ENCODE assay signal across 8 cellular contexts in the genomic region with DNA sequence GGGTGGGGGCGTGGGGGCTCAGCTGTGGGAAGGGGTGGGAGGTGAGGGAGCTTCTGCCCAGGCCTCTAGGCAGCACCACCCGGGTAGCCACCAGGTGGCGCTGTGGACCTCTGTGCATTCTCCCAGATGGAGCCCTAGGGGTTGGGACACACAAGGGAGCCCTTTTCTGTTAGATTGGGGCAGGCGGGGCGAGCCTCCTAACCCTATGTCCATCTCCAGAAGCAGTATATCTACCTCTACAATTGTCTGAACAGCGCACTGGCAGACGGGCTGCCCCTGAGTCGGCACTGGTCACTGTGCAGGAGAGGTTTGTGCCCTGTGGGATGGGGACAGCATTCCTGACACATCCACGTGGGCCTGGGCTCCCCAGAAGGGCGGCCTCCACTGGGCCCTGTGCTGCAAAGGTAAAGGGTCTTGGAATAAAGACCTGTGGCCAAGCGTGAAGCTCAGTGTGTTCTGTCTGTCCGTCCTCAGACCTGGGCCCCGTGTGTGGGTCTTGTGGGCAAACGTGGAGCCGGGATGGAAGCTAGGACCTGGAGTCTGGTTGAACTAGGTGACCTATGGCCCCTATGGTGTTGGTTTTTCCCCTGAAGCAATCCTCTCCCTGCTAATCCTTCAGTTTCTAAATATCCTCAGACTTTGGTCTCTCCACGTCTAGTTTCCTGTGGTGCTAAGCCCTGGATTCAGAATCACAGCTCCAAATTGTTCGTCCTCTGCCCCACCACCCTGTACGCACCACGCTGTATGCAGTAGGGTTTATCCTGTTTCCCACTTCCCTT. TPM values are rescaled to one million over a fixed set of nuclear protein-coding genes. Genes with fewer than 3 reads are reported as not detected.
DNase-seq lines count a peak whose midpoint lies in the region; ATAC-seq and TF ChIP-seq lines count a peak whose summit lies in the region.

No MANE protein-coding gene starts in this region.

- TF ChIP-seq CTCF in fibroblast of the aortic adventitia (IDR thresholded peaks at IDR 0.05; ENCODE audit: insufficient read depth, low read length), result peak; percentile 76
- TF ChIP-seq CTCF in osteocyte (IDR thresholded peaks at IDR 0.05), result peak; percentile 91
- peak; percentile 50 to 93 (median 84) for TF ChIP-seq CTCF in transverse colon (IDR thresholded peaks at IDR 0.05)

- peaks cover 0 to 18% (median 10%) of the 10 kb centered on the region in 4 donors for H3K4me1 ChIP-seq in transverse colon

- H3K9me3 Mint-ChIP-seq in osteocyte (ENCODE audit: unreplicated experiment), result no peaks in the 10 kb centered on the region

- peaks cover 10% of the 10 kb centered on the region for H3K27me3 Mint-ChIP-seq in osteocyte (ENCODE audit: unreplicated experiment)

- in situ Hi-C loops in Caki2 (cut with HindIII; ENCODE audit: low pct_unique_long_range_greater_than_20kb, low sequenced_read_pairs) (no loop called here), transverse colon (cut with MboI; ENCODE audit: low pct_ligation_motif_present in 1 of 4, low pct_unique_long_range_greater_than_20kb in 1 of 4, low sequenced_read_pairs in 3 of 4) (loop anchor here in 3 of 4 donors (10.0 to 25.0 kb wide), 3 partner anchors 123 to 523 kb away; partner anchors contain the start of gene SYT2 (in 3 of the 3))

- ATAC-seq in HG03175 (IDR thresholded peaks at IDR 0.05; ENCODE audit: unreplicated experiment) (peak; percentile 39), GM21515 (IDR thresholded peaks at IDR 0.05; ENCODE audit: unreplicated experiment) (no peak)

- intact Hi-C loops in transverse colon (cut with DNase I; ENCODE audit: low total_unique reads), result loop anchor here (5.0 kb wide), 2 partner anchors 128 to 528 kb away; no protein-coding TSS in a partner anchor

- H3K36me3 ChIP-seq in transverse colon, result no peaks in the 10 kb centered on the region

- H3K9me3 ChIP-seq in transverse colon, result no peaks in the 10 kb centered on the region

- TF ChIP-seq POLR2A in transverse colon (IDR thresholded peaks at IDR 0.05), result no peak

- H3K36me3 Mint-ChIP-seq in osteocyte (ENCODE audit: unreplicated experiment), result no peaks in the 10 kb centered on the region

- no peak for TF ChIP-seq EP300 in transverse colon (IDR thresholded peaks at IDR 0.05; ENCODE audit: low read depth)

- peaks cover 18% of the 10 kb centered on the region for H3K27me3 ChIP-seq in transverse colon

- WGBS in transverse colon (ENCODE audit: low coverage in 1 of 2), 2 donors, result 66 to 78% methylated on average over 4 to 13 of the region's 19 CpGs

- no peak overlapping the region for H3K4me3 ChIP-seq in fibroblast of the aortic adventitia (ENCODE audit: low read depth, low read length)
- H3K4me3 ChIP-seq in transverse colon, result no peak overlapping the region

- DNase-seq in Caki2 (ENCODE audit: low read depth) (peak; percentile 27), RKO (ENCODE audit: low spot score) (peak; percentile 38), fibroblast of the aortic adventitia (ENCODE audit: low read depth) (peak; percentile 63), osteocyte (ENCODE audit: extremely low spot score, unreplicated experiment) (peak; percentile 93), transverse colon (peak; percentile 81)
- peak; percentile 69 for DNase-seq in activated T-helper 1 cell treated with anti-CD3 and anti-CD28 coated beads, Interleukin-2, amount 50 U/mL, for 16 hours (ENCODE audit: low read depth in 1 of 2, low spot score in 1 of 2)

- no peak overlapping the region for H3K4me3 Mint-ChIP-seq in osteocyte (ENCODE audit: unreplicated experiment)

- H3K27ac ChIP-seq in transverse colon, result no peak overlapping the region

- H3K27ac Mint-ChIP-seq in osteocyte (ENCODE audit: unreplicated experiment), result no peak overlapping the region

- peaks cover 14% of the 10 kb centered on the region for H3K4me1 Mint-ChIP-seq in osteocyte (ENCODE audit: unreplicated experiment)

RNA-seq across cellular contexts. Expression of gene LGR6, which starts 4.4 kb away (rescaled TPM):
- total RNA-seq in Caki2 (2014; rRNA removed; shearing (Covaris generic); ENCODE audit: low replicate concordance), result not detected in 2 replicates
- total RNA-seq in fibroblast of the aortic adventitia (ENCODE audit: low replicate concordance) (not detected in 2 replicates), osteocyte (9.4 and 9.9 TPM in 2 replicates), transverse colon (1 to 10 TPM in 1 of 4 donors, under 1 TPM in 1, not detected in 2; 0.41 to 1.6 TPM)

RNA-seq across cellular contexts. Expression of gene PTPN7, which starts 28.8 kb away (rescaled TPM):
- total RNA-seq in Caki2 (2014; rRNA removed; shearing (Covaris generic); ENCODE audit: low replicate concordance), result not detected in 2 replicates
- total RNA-seq in fibroblast of the aortic adventitia (ENCODE audit: low replicate concordance) (not detected in 2 replicates), osteocyte (not detected in 2 replicates), transverse colon (10 to 100 TPM in 2 of 4 donors, 1 to 10 TPM in 1, not detected in 1; 5.2 to 32.5 (median 14.0) TPM)

RNA-seq across cellular contexts. Expression of gene ARL8A, which starts 44.7 kb away (rescaled TPM):
- 16.9 and 23.9 TPM in 2 replicates for total RNA-seq in Caki2 (2014; rRNA removed; shearing (Covaris generic); ENCODE audit: low replicate concordance)
- total RNA-seq in fibroblast of the aortic adventitia (ENCODE audit: low replicate concordance) (3.4 and 16.9 TPM in 2 replicates), osteocyte (75.8 and 86.4 TPM in 2 replicates), transverse colon (10 to 100 TPM in 3 of 4 donors, 1 to 10 TPM in 1; 9.0 to 27.2 (median 21.6) TPM)

Comparison
In these comparisons a context has a peak if more than half of its experiments do, and no peak if none do; other contexts are left out.
1. DNase-seq: peak in every context shown above with its lines; median percentile 93 in osteocyte; 81 in transverse colon; 69 in activated T-helper 1 cell treated with anti-CD3 and anti-CD28 coated beads, Interleukin-2, amount 50 U/mL, for 16 hours; 63 in fibroblast of the aortic adventitia; 38 in RKO; 27 in Caki2.